ENCODE assay signal across 8 cellular contexts in the genomic region with DNA sequence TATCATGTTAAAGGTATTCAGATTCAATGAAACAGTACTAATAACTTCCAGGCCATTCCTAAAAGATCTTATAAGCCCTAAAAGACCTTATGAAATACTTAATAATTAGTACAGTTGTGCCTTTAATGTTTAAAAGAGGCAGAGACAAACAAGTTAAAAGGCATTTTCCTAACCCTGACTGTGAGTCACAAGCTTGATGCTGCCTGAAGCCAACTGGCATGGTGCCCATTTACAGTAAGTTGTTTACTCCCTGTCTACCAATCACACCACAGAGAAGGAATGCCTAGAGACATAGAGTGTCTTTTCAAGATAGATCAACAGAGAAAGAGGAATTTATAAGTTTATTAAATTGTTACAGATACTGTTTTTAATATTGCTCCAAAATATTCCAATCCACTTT. TPM values are rescaled to one million over a fixed set of nuclear protein-coding genes. Genes with fewer than 3 reads are reported as not detected.
DNase-seq lines count a peak whose midpoint lies in the region; ATAC-seq and TF ChIP-seq lines count a peak whose summit lies in the region.

No MANE protein-coding gene starts in this region.

- H3K27ac Mint-ChIP-seq in T-helper 17 cell: peak overlapping the region; percentile 81
- peak overlapping the region; percentile 73 for H3K27ac Mint-ChIP-seq in mesothelial cell of epicardium

- H3K4me1 Mint-ChIP-seq in T-helper 17 cell (peaks cover 50% of the 10 kb centered on the region), mesothelial cell of epicardium (peaks cover 25% of the 10 kb centered on the region)

- H3K4me3 ChIP-seq in testis: no peak overlapping the region

- H3K36me3 Mint-ChIP-seq in T-helper 17 cell (ENCODE audit: low read depth) (peaks cover 2% of the 10 kb centered on the region), mesothelial cell of epicardium (peaks cover 9% of the 10 kb centered on the region)

- intact Hi-C loops in testis (cut with DNase I; ENCODE audit: low total_unique reads): no loop called here

- H3K36me3 ChIP-seq in testis (ENCODE audit: low read depth, missing control alignments): no peaks in the 10 kb centered on the region

- TF ChIP-seq CTCF in mesothelial cell of epicardium (IDR thresholded peaks at IDR 0.05; ENCODE audit: unreplicated experiment) (no peak), testis (IDR thresholded peaks at IDR 0.05) (no peak)

- H3K4me3 Mint-ChIP-seq in T-helper 17 cell (peak overlapping the region; percentile 36), mesothelial cell of epicardium (no peak overlapping the region)

- no peaks in the 10 kb centered on the region for H3K9me3 ChIP-seq in T-helper 17 cell (ENCODE audit: control insufficient read depth, low read length, poor library complexity, severe bottlenecking)
- H3K9me3 ChIP-seq in testis: no peaks in the 10 kb centered on the region

- no peaks in the 10 kb centered on the region for H3K27me3 ChIP-seq in testis

- peak overlapping the region; percentile 14 for H3K27ac ChIP-seq in cingulate gyrus (ENCODE audit: low read depth, low read length)
- H3K27ac ChIP-seq in testis: peak overlapping the region in 1 of 2 donors; percentile 23

- DNase-seq in D341Med (ENCODE audit: low spot score) (peak; percentile 35), LHCN-M2 (ENCODE audit: low read depth) (peak; percentile 92), T-helper 17 cell (peak in 2 of 3 donors; percentile 45 to 48), mesothelial cell of epicardium (ENCODE audit: low spot score in 2 of 2, unreplicated experiment in 2 of 2) (peak; percentile 49 to 62), testis (peak; percentile 73), middle frontal gyrus (ENCODE audit: extremely low spot score, low spot score) (no peak)

- ATAC-seq in T-helper 17 cell (peak; percentile 91), GM21390 (IDR thresholded peaks at IDR 0.05; ENCODE audit: unreplicated experiment) (no peak)

- peaks cover 6% of the 10 kb centered on the region for H3K9me3 Mint-ChIP-seq in mesothelial cell of epicardium

- TF ChIP-seq POLR2A in testis (IDR thresholded peaks at IDR 0.05): no peak

- H3K27me3 Mint-ChIP-seq in T-helper 17 cell (no peaks in the 10 kb centered on the region), mesothelial cell of epicardium (ENCODE audit: low read depth) (no peaks in the 10 kb centered on the region)

- peaks cover 20% of the 10 kb centered on the region for H3K4me1 ChIP-seq in testis

RNA-seq across cellular contexts. Expression of a gene that starts 47.8 kb away (rescaled TPM):
- 46.7 and 47.1 TPM in 2 replicates for total RNA-seq in LHCN-M2 (2014; rRNA removed)
- 12.0 TPM for polyA plus RNA-seq in LHCN-M2 (2012)
- 100 to 1,000 TPM; 118 to 133 TPM for total RNA-seq in T-helper 17 cell
- total RNA-seq in mesothelial cell of epicardium: 29.2 to 35.3 TPM (median 34.5 TPM) in 3 replicates
- 10 to 100 TPM; 34.3 to 37.7 TPM for total RNA-seq in testis
- 33.2 TPM for polyA plus RNA-seq in testis (ENCODE audit: insufficient read depth, low read depth, low replicate concordance)
